Comparison of ENCODE assay signal across 8 cellular contexts in genomic region chr3:194985031-194985578, GRCh38.
A peak's percentile ranks its signal among the peaks of the same experiment; 100 is the strongest.
DNase-seq lines count a peak whose midpoint lies in the region; ATAC-seq, FAIRE-seq and TF ChIP-seq lines count a peak whose summit lies in the region.

No MANE protein-coding gene starts in this region.

- in situ Hi-C loops in KBM-7 (cut with MboI; ENCODE audit: low pct_unique_long_range_greater_than_20kb, low sequenced_read_pairs), result no loop called here

- no peak overlapping the region for H3K4me3 ChIP-seq in HFF-Myc (replicated peaks; ENCODE audit: low read depth, low read length)
- no peak overlapping the region for H3K4me3 ChIP-seq in body of pancreas

- intact Hi-C loops in body of pancreas (cut with DNase I), result no loop called here

- peak; percentile 71 for ATAC-seq in body of pancreas

- TF ChIP-seq POLR2A in body of pancreas (IDR thresholded peaks at IDR 0.05) (no peak), H54 (IDR thresholded peaks at IDR 0.05; ENCODE audit: low read depth, low read length) (no peak)

- peaks cover 0 to 9% (median 0%) of the 10 kb centered on the region in 3 donors for H3K9me3 ChIP-seq in body of pancreas

- DNase-seq in HFF-Myc (ENCODE audit: extremely low read depth, low read depth), result no peak
- DNase-seq in body of pancreas, result peak; percentile 39 to 66 (median 60)
- DNase-seq in islet precursor cell, result peak; percentile 95
- DNase-seq in stimulated activated CD8-positive, alpha-beta memory T cell treated with anti-CD3 and anti-CD28 coated beads, Interleukin-4, amount 100 ng/mL, for 48 hours, result peak; percentile 18
- DNase-seq in KBM-7, result no peak
- DNase-seq in H54 (ENCODE audit: insufficient read length, low spot score), result no peak
- no peak for DNase-seq in COLO829 (ENCODE audit: low spot score)
- DNase-seq in occipital lobe (lab: John Stamatoyannopoulos, UW), result no peak

- H3K27me3 ChIP-seq in body of pancreas, result no peaks in the 10 kb centered on the region

- H3K4me1 ChIP-seq in body of pancreas, result peaks cover 6% of the 10 kb centered on the region

- 34 to 47% methylated on average over 30 to 31 of the region's 33 CpGs for WGBS in body of pancreas, 2 donors

- FAIRE-seq in H54 (lab: Jason Lieb, UNC), result no peak

- no peaks in the 10 kb centered on the region for H3K36me3 ChIP-seq in body of pancreas (replicated peaks in 1 of 2; ENCODE audit: insufficient read depth in 1 of 2, low read depth in 2 of 2)

- no peak overlapping the region for H3K27ac ChIP-seq in body of pancreas

- TF ChIP-seq CTCF in HFF-Myc (IDR thresholded peaks at IDR 0.05; ENCODE audit: low read depth, low read length, missing control alignments), result peak; percentile 19
- peak in 3 of 7 experiments; percentile 22 to 36 (median 29) for TF ChIP-seq CTCF in body of pancreas (IDR thresholded peaks at IDR 0.05)

Comparison
In these comparisons a context has a peak if more than half of its experiments do, and no peak if none do; other contexts are left out.
1. DNase-seq: peak in body of pancreas (4 of 4), islet precursor cell (single experiment) and stimulated activated CD8-positive, alpha-beta memory T cell treated with anti-CD3 and anti-CD28 coated beads, Interleukin-4, amount 100 ng/mL, for 48 hours (single experiment); none in HFF-Myc (single experiment), KBM-7 (single experiment), H54 (single experiment), COLO829 (single experiment) and occipital lobe (single experiment).